20 cellular contexts compared by ENCODE assay signal in the genomic region with DNA sequence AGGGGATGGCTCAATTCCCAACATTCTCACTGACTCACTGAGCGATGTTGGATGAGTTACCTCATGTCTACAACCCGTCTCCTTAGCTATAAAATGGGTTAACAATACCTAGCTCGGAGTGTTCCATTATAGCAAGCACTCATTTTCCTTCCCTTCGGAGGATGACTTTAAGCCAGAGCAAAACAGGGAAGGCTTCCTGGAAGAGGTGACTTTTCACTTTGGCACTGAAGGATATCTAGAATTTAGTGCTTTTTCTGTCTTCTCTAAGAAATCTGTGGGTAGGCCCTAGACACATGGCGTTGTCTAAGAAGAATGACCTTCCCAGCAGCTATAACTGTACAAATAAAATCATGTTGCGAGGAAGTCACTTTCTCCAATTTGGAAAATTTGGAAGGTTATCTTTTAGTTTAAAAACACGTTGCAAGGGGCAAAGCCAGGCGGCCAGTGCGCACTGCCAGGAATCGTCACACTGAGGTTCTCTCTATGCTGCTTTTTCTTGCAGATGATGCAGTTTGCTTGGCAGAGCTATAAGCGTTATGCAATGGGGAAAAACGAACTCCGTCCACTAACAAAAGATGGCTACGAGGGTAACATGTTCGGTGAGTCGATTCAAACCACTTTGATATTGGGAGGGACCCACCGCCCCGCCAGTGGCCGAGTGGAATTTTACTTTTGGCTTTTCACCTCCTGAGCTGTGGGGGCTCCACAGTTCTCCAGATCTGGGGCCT.
DNase-seq lines count a peak whose midpoint lies in the region; ATAC-seq and TF ChIP-seq lines count a peak whose summit lies in the region.
"Had no signal": no experiment of that assay in that cellular context is flagged by ENCODE, and none has a peak within 500 bp of the region (broad histone marks: within the 10 kb centered on the region; RNA-seq: fewer than 3 reads in every experiment).

No MANE protein-coding gene starts in this region.

- H3K79me2 ChIP-seq in GM23248 (ENCODE audit: insufficient read depth) = no peaks in the 10 kb centered on the region
- H3K79me2 ChIP-seq: parathyroid adenoma had no signal

- no peaks in the 10 kb centered on the region for H4K20me1 ChIP-seq in GM23248 (ENCODE audit: insufficient read depth)

- no peak overlapping the region for H3K27ac ChIP-seq in GM23248
- H3K27ac ChIP-seq in lower lobe of right lung = peak overlapping the region; percentile 53
- peak overlapping the region; percentile 13 for H3K27ac ChIP-seq in temporal lobe (ENCODE audit: low read depth, low read length)
- H3K27ac ChIP-seq: BLaER1 treated with 17β-estradiol and CSF1 and Interleukin-3, amounts not matched to agents 10 nM and 100 nM; parathyroid adenoma; SK-N-MC had no signal

- DNase-seq in GM23248 (peak; percentile 55), cerebellar cortex (ENCODE audit: low spot score) (peak; percentile 49), lower lobe of right lung (no peak), erythroblast (lab: John Stamatoyannopoulos, UW) (no peak)
- no peak for DNase-seq in activated naive CD4-positive, alpha-beta T cell (lab: John Stamatoyannopoulos, UW)
- DNase-seq: activated CD4-positive, alpha-beta T cell treated with anti-CD3 and anti-CD28 coated beads for 36 hours; amniotic stem cell; Calu3; head of caudate nucleus; midbrain; NCI-H187; NCI-H526 treated with DMSO at 0.1 percent for 48 hours; T-helper 2 cell had no signal

- no peak for TF ChIP-seq CTCF in lower lobe of right lung (IDR thresholded peaks at IDR 0.05)

- H3K36me3 ChIP-seq in GM23248 (ENCODE audit: low read depth) (no peaks in the 10 kb centered on the region), lower lobe of right lung (no peaks in the 10 kb centered on the region)
- H3K36me3 ChIP-seq: BLaER1 treated with 17β-estradiol and CSF1 and Interleukin-3, amounts not matched to agents 10 nM and 100 nM had no signal

- H3K9me3 ChIP-seq in GM23248 (ENCODE audit: low read depth) (no peaks in the 10 kb centered on the region), lower lobe of right lung (no peaks in the 10 kb centered on the region)
- H3K9me3 ChIP-seq: BLaER1 treated with 17β-estradiol and CSF1 and Interleukin-3, amounts not matched to agents 10 nM and 100 nM had no signal

- intact Hi-C loops in lower lobe of right lung (cut with DNase I) = no loop called here

- H3K4me3 ChIP-seq in GM23248 (no peak overlapping the region), lower lobe of right lung (no peak overlapping the region)
- H3K4me3 ChIP-seq: BLaER1 treated with 17β-estradiol and CSF1 and Interleukin-3, amounts not matched to agents 10 nM and 100 nM; SK-N-MC had no signal

- peaks cover 3% of the 10 kb centered on the region; the same call in 1 of the 2 replicates for H3K27me3 ChIP-seq in GM23248 (replicated peaks; ENCODE audit: insufficient read depth)
- no peaks in the 10 kb centered on the region for H3K27me3 ChIP-seq in lower lobe of right lung (ENCODE audit: low read depth)

- 45 to 49% methylated on average over 19 of the region's 19 CpGs for WGBS in GM23248 (ENCODE audit: low coverage in 1 of 2, low lambda C conversion rate in 2 of 2, missing lambda C conversion rate in 2 of 2), 2 experiments

- H3K4me1 ChIP-seq in GM23248 (ENCODE audit: insufficient read depth) (peaks cover 12% of the 10 kb centered on the region; the same call in 1 of the 2 replicates), lower lobe of right lung (peaks cover 25% of the 10 kb centered on the region)
- H3K4me1 ChIP-seq: parathyroid adenoma had no signal

- in situ Hi-C loops in GM23248 (cut with MboI) = no loop called here

- no peak for TF ChIP-seq POLR2A in erythroblast (IDR thresholded peaks at IDR 0.05; ENCODE audit: low read length)

- no peaks in the 10 kb centered on the region for H3F3A ChIP-seq in GM23248 (ENCODE audit: insufficient read depth)

- H2AFZ ChIP-seq in GM23248 = no peak overlapping the region
- H2AFZ ChIP-seq: parathyroid adenoma had no signal

- H3K9ac ChIP-seq in GM23248 = no peak overlapping the region
- H3K9ac ChIP-seq: BLaER1 treated with 17β-estradiol and CSF1 and Interleukin-3, amounts not matched to agents 10 nM and 100 nM; parathyroid adenoma had no signal

- no peak for ATAC-seq in lower lobe of right lung
- no peak for ATAC-seq in GM18873 (IDR thresholded peaks at IDR 0.05; ENCODE audit: low FRiP score, unreplicated experiment)
- ATAC-seq in GM19395 (IDR thresholded peaks at IDR 0.05; ENCODE audit: unreplicated experiment) = no peak
- ATAC-seq: activated CD4-positive, alpha-beta T cell treated with anti-CD3 and anti-CD28 coated beads for 36 hours; natural killer cell treated with Interleukin-12 subunit alpha and Interleukin-12 subunit beta and Interleukin-15 and Interleukin-18, amount 100 ng/mL, for 72 hours had no signal

- no peak overlapping the region for H3K4me2 ChIP-seq in GM23248 (ENCODE audit: unreplicated experiment)
- H3K4me2 ChIP-seq: BLaER1 treated with 17β-estradiol and CSF1 and Interleukin-3, amounts not matched to agents 10 nM and 100 nM had no signal

- H3K9me2 ChIP-seq in GM23248 (ENCODE audit: insufficient read depth) = no peaks in the 10 kb centered on the region

Comparison
In these comparisons a context has a peak if more than half of its experiments do, and no peak if none do; other contexts are left out.
1. DNase-seq: peak in GM23248 (single experiment) and cerebellar cortex (single experiment); none in lower lobe of right lung (single experiment), erythroblast (0 of 2) and activated naive CD4-positive, alpha-beta T cell (0 of 4).